Comparison of ENCODE assay signal across 11 cellular contexts in the genomic region with DNA sequence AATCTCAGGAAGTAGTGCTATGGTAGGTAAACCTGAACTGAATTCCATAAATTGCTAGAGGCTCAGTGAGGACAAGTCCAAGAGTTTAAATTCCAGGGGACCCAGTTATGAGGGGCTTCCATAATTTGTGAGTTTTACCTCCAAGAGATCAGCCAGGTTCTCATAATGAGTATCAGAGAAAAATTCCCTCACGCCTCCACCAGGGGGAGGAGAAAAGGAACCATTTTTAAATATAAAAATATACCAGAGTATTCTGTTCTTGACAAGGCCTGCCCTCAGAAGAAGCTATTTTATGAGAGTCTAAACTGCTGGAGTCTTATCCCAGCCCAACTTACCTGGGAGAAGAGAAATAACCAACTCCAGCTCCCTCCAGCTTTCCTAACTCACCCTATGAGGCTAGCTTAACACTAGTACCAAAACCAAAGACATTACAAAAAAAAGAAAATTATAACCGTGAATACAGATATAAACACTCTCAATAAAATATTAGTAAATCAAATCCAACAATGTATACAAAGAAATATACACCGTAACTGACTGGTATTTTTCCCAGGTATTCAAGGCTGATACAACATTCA.
A peak's percentile ranks its signal among the peaks of the same experiment; 100 is the strongest.
DNase-seq lines count a peak whose midpoint lies in the region; ATAC-seq, FAIRE-seq and TF ChIP-seq lines count a peak whose summit lies in the region.
"Had no signal": no experiment of that assay in that cellular context is flagged by ENCODE, and none has a peak within 500 bp of the region (broad histone marks: within the 10 kb centered on the region; RNA-seq: fewer than 3 reads in every experiment).

No MANE protein-coding gene starts in this region.

- H2BK20ac ChIP-seq in H1 (ENCODE audit: low read length) = no peak overlapping the region

- ATAC-seq in right cardiac atrium (no peak), pancreas (no peak), GM18505 (IDR thresholded peaks at IDR 0.05; ENCODE audit: unreplicated experiment) (no peak)

- DNase-seq in cardiac muscle cell (ENCODE audit: low read depth in 1 of 2, low spot score in 1 of 2) = no peak
- DNase-seq in right cardiac atrium = no peak
- peak; percentile 46 for DNase-seq in NAMALWA (ENCODE audit: low spot score)
- DNase-seq in H1 (ENCODE audit: low read depth in 1 of 2, low spot score in 2 of 2) = peak in 1 of 2 experiments; percentile 55
- DNase-seq in pancreas = no peak
- DNase-seq in NCI-H2227 treated with DMSO at 0.1 percent for 48 hours (lab: John Stamatoyannopoulos, UW) = no peak
- DNase-seq in NCI-H2029 treated with DMSO at 0.1 percent for 48 hours (lab: John Stamatoyannopoulos, UW) = no peak
- DNase-seq: activated CD4-positive, CD25-positive, alpha-beta regulatory T cell treated with anti-CD3 and anti-CD28 coated beads, Interleukin-2, amount 50 U/mL, for 72 hours; effector CD8-positive, alpha-beta T cell; NCI-H146 had no signal

- TF ChIP-seq POLR2A in H1 (IDR thresholded peaks at IDR 0.05; ENCODE audit: control extremely low read depth in 1 of 2, low read depth in 2 of 2, low read length in 2 of 2) = no peak
- no peak for TF ChIP-seq POLR2A in GM18505 (IDR thresholded peaks at IDR 0.05; ENCODE audit: borderline replicate concordance, extremely low read depth, insufficient read depth, insufficient read length)

- TF ChIP-seq CTCF in cardiac muscle cell (IDR thresholded peaks at IDR 0.05; ENCODE audit: low read depth, low read length) = peak; percentile 19
- peak in 2 of 3 experiments; percentile 35 to 47; a peak in 2 of 4 replicates for TF ChIP-seq CTCF in H1 (IDR thresholded peaks at IDR 0.05; ENCODE audit: control extremely low read depth in 1 of 3, insufficient read depth in 1 of 3, low read depth in 1 of 3, low read length in 3 of 3)
- TF ChIP-seq CTCF in pancreas (IDR thresholded peaks at IDR 0.05) = no peak

- no peak overlapping the region for H2BK15ac ChIP-seq in H1 (ENCODE audit: low read length)

- no peak overlapping the region for H3K23ac ChIP-seq in H1 (ENCODE audit: insufficient read length)

- H3K4me1 ChIP-seq in cardiac muscle cell (ENCODE audit: low read depth) = no peaks in the 10 kb centered on the region
- no peaks in the 10 kb centered on the region for H3K4me1 ChIP-seq in right cardiac atrium (ENCODE audit: control insufficient read depth, insufficient read depth, low read length)
- H3K4me1 ChIP-seq in H1 (replicated peaks in 1 of 4; ENCODE audit: control insufficient read depth in 3 of 4, insufficient read depth in 4 of 4, low read length in 3 of 4) = no peaks in the 10 kb centered on the region
- H3K4me1 ChIP-seq in pancreas = no peaks in the 10 kb centered on the region

- H3K27ac ChIP-seq in cardiac muscle cell (no peak overlapping the region), right cardiac atrium (ENCODE audit: low read length) (no peak overlapping the region), H1 (ENCODE audit: low read depth, low read length) (no peak overlapping the region), pancreas (no peak overlapping the region)

- 87% methylated on average over 3 of the region's 3 CpGs for WGBS in right cardiac atrium
- WGBS in H1 (ENCODE audit: extremely low coverage in 1 of 2, insufficient coverage in 1 of 2, insufficient read length in 1 of 2, insufficient replicate concordance in 2 of 2, low coverage in 1 of 2, low lambda C conversion rate in 2 of 2, missing lambda C conversion rate in 1 of 2), 2 experiments = 82% methylated on average over 3 of the region's 3 CpGs; no CpG with 5 or more reads in 1 of the 2 experiments
- WGBS in pancreas, 2 donors = 81 to 82% methylated on average over 3 of the region's 3 CpGs

- H2BK120ac ChIP-seq in H1 (replicated peaks; ENCODE audit: low read depth, low read length) = no peak overlapping the region

- no peak for TF ChIP-seq EP300 in H1 (IDR thresholded peaks at IDR 0.05; ENCODE audit: borderline replicate concordance in 1 of 2, low read depth in 2 of 2, low read length in 2 of 2)

- no peak overlapping the region for H4K8ac ChIP-seq in H1 (ENCODE audit: extremely low read depth, insufficient read depth, low read length)

- no peaks in the 10 kb centered on the region for H4K20me1 ChIP-seq in H1 (replicated peaks in 1 of 2; ENCODE audit: control insufficient read depth in 1 of 2, insufficient read depth in 2 of 2, low read length in 2 of 2)

- H3K14ac ChIP-seq in H1 (ENCODE audit: insufficient read length) = no peak overlapping the region

- H3K9ac ChIP-seq in H1 (replicated peaks in 1 of 4; ENCODE audit: extremely low read depth in 1 of 4, low read depth in 3 of 4, low read length in 3 of 4) = no peak overlapping the region

- no peaks in the 10 kb centered on the region for H3K79me1 ChIP-seq in H1 (ENCODE audit: low read depth, low read length)

- peak; percentile 34 to 48 for TF ChIP-seq RAD21 in H1 (IDR thresholded peaks at IDR 0.05 in 1 of 2, conservative IDR thresholded peaks at IDR 0.05 in 1 of 2; ENCODE audit: low read depth in 2 of 2, low read length in 2 of 2)

- no peak overlapping the region for H3K4me3 ChIP-seq in cardiac muscle cell
- no peak overlapping the region for H3K4me3 ChIP-seq in right cardiac atrium (ENCODE audit: low read length)
- no peak overlapping the region for H3K4me3 ChIP-seq in H1 (ENCODE audit: extremely low read depth in 1 of 4, insufficient read depth in 2 of 4, low read depth in 3 of 4, low read length in 4 of 4)
- no peak overlapping the region for H3K4me3 ChIP-seq in pancreas

- CTCF ChIA-PET in H1 (lab: Charles Lee; ENCODE audit: partially characterized antibody) = interaction anchor here (0.6 to 2.9 kb wide), 33 partner anchors 11 to 1843 kb away, joined by 3 to 20 read pairs (median 4); no protein-coding TSS in a partner anchor

- no peak overlapping the region for H2BK12ac ChIP-seq in H1 (ENCODE audit: low read depth, low read length)

- H2AFZ ChIP-seq in H1 (ENCODE audit: low read length) = no peak overlapping the region

- FAIRE-seq in H1 (lab: Jason Lieb, UNC) (no peak), pancreas (lab: Jason Lieb, UNC) (no peak)

- no peaks in the 10 kb centered on the region for H3K27me3 ChIP-seq in cardiac muscle cell
- no peaks in the 10 kb centered on the region for H3K27me3 ChIP-seq in right cardiac atrium (ENCODE audit: control insufficient read depth, insufficient read depth)
- peaks cover 0 to 1% (median 0%) of the 10 kb centered on the region in 4 experiments; a peak in 1 of 7 replicates for H3K27me3 ChIP-seq in H1 (replicated peaks in 1 of 4; ENCODE audit: control insufficient read depth in 3 of 4, extremely low read depth in 1 of 4, insufficient read depth in 3 of 4, low read length in 3 of 4)
- H3K27me3 ChIP-seq in pancreas = no peaks in the 10 kb centered on the region

- H3K36me3 ChIP-seq in cardiac muscle cell (no peaks in the 10 kb centered on the region), H1 (ENCODE audit: control insufficient read depth in 2 of 4, insufficient read depth in 4 of 4, low read length in 3 of 4) (no peaks in the 10 kb centered on the region), pancreas (no peaks in the 10 kb centered on the region)

- H3K56ac ChIP-seq in H1 (replicated peaks; ENCODE audit: insufficient read length, low read depth, low read length) = no peak overlapping the region

- no peak overlapping the region for H4K5ac ChIP-seq in H1 (ENCODE audit: insufficient read length, low read depth, low read length)

- H3K4me2 ChIP-seq in H1 (ENCODE audit: insufficient read depth in 1 of 2, low read depth in 2 of 2, low read length in 2 of 2) = no peak overlapping the region

- no peaks in the 10 kb centered on the region for H3K9me3 ChIP-seq in cardiac muscle cell (ENCODE audit: low read depth)
- H3K9me3 ChIP-seq in right cardiac atrium (ENCODE audit: control insufficient read depth, low read length) = no peaks in the 10 kb centered on the region
- no peaks in the 10 kb centered on the region for H3K9me3 ChIP-seq in H1 (ENCODE audit: insufficient read depth in 2 of 2, low read depth in 1 of 2, low read length in 1 of 2)
- no peaks in the 10 kb centered on the region for H3K9me3 ChIP-seq in pancreas

- POLR2A ChIA-PET in H1 (lab: Charles Lee; ENCODE audit: partially characterized antibody) = no interaction called here

- H4K91ac ChIP-seq in H1 (replicated peaks; ENCODE audit: insufficient read length, low read length) = no peak overlapping the region

- no peak overlapping the region for H3K4ac ChIP-seq in H1 (replicated peaks; ENCODE audit: insufficient read length, low read depth, low read length)

- H3K23me2 ChIP-seq in H1 (ENCODE audit: low read depth, low read length) = no peaks in the 10 kb centered on the region

- no peaks in the 10 kb centered on the region for H3K79me2 ChIP-seq in H1 (ENCODE audit: control insufficient read depth in 1 of 2, insufficient read depth in 2 of 2, low read length in 2 of 2)

- intact Hi-C loops in right cardiac atrium (cut with DNase I) (no loop called here), pancreas (cut with DNase I) (no loop called here)

- H3K18ac ChIP-seq in H1 (ENCODE audit: extremely low read depth, low read length) = no peak overlapping the region

- H2BK5ac ChIP-seq in H1 (ENCODE audit: low read depth, low read length) = no peak overlapping the region

- H2AK5ac ChIP-seq in H1 (ENCODE audit: low read depth, low read length) = no peak overlapping the region

TF ChIP-seq in H1, 55 proteins besides CTCF, POLR2A, EP300 and RAD21:
- TF ChIP-seq ZNF274 (IDR thresholded peaks at IDR 0.05; ENCODE audit: borderline replicate concordance, extremely low read depth, low read length) = no peak
- no peak for TF ChIP-seq SIRT6 (IDR thresholded peaks at IDR 0.05; ENCODE audit: low read length)
- no peak for TF ChIP-seq HDAC6 (IDR thresholded peaks at IDR 0.05; ENCODE audit: low read depth, low read length)
- TF ChIP-seq YY1 (IDR thresholded peaks at IDR 0.05; ENCODE audit: low read depth, low read length) = 0 out of 2 replicates have a peak, but pooled peaks have one; percentile 11
- no peak for TF ChIP-seq SIX5 (IDR thresholded peaks at IDR 0.05; ENCODE audit: low read depth, low read length)
- no peak for TF ChIP-seq KDM5A (IDR thresholded peaks at IDR 0.05; ENCODE audit: low read length)
- no peak for TF ChIP-seq NRF1 (IDR thresholded peaks at IDR 0.05; ENCODE audit: low read depth, low read length)
- no peak for TF ChIP-seq FOSL1 (IDR thresholded peaks at IDR 0.05; ENCODE audit: insufficient read depth, low read depth, low read length)
- TF ChIP-seq CBX8 (IDR thresholded peaks at IDR 0.05; ENCODE audit: borderline replicate concordance, low read depth, low read length) = no peak

Comparison
In these comparisons a context has a peak if more than half of its experiments do, and no peak if none do; other contexts are left out.
1. CTCF ChIP-seq: peak in cardiac muscle cell (single experiment) and H1 (2 of 3); none in pancreas (0 of 4).